Comparison of ENCODE assay signal across 8 cellular contexts in genomic region chr14:72893636-72894322, GRCh38. TPM values are rescaled to one million over a fixed set of nuclear protein-coding genes. Genes with fewer than 3 reads are reported as not detected.
DNase-seq lines count a peak whose midpoint lies in the region; ATAC-seq and TF ChIP-seq lines count a peak whose summit lies in the region.

TSS of gene DPF3 (minus strand) at chr14:72894101. CDS start at chr14:72894088, 13 bp downstream.

- peak; percentile 66 for TF ChIP-seq POLR2A in right lobe of liver (IDR thresholded peaks at IDR 0.05)

- peaks cover 87% of the 10 kb centered on the region for H3K27me3 ChIP-seq in BLaER1
- H3K27me3 ChIP-seq in duodenal mucosa (ENCODE audit: control insufficient read depth in 1 of 2, insufficient read depth in 2 of 2, low read length in 2 of 2), result peaks cover 21 to 40% of the 10 kb centered on the region in 2 donors
- no peaks in the 10 kb centered on the region for H3K27me3 ChIP-seq in right lobe of liver

- H3K9me3 ChIP-seq in BLaER1 (no peaks in the 10 kb centered on the region), duodenal mucosa (ENCODE audit: control insufficient read depth in 1 of 2, low read length in 2 of 2) (no peaks in the 10 kb centered on the region), right lobe of liver (no peaks in the 10 kb centered on the region)

- ATAC-seq in GM19452 (IDR thresholded peaks at IDR 0.05; ENCODE audit: unreplicated experiment) (peak; percentile 97), HG03571 (IDR thresholded peaks at IDR 0.05; ENCODE audit: unreplicated experiment) (peak; percentile 98), right lobe of liver (peak; percentile 93 to 98 (median 96))

- H3K9ac ChIP-seq in BLaER1, result peak within 1 kb of the TSS; percentile 32; the same call in 1 of the 2 replicates
- peak within 1 kb of the TSS; percentile 49 to 69 for H3K9ac ChIP-seq in duodenal mucosa (ENCODE audit: low read depth in 1 of 2, low read length in 2 of 2)

- WGBS in right lobe of liver (ENCODE audit: insufficient coverage, low coverage, low lambda C conversion rate, missing lambda C conversion rate), result 0% methylated on average over 35 of the region's 54 CpGs

- peak; percentile 91 for DNase-seq in NCI-H748 treated with DMSO at 0.1 percent for 48 hours (lab: John Stamatoyannopoulos, UW)
- DNase-seq in activated CD4-positive, alpha-beta T cell treated with anti-CD3 and anti-CD28 coated beads, Interleukin-2, amount 50 U/mL, for 48 hours, result peak; percentile 93 to 94
- peak; percentile 97 to 98 (median 97) for DNase-seq in right lobe of liver
- peak; percentile 93 for DNase-seq in stimulated activated CD4-positive, alpha-beta T cell treated with anti-CD3 and anti-CD28 coated beads, Interleukin-4, amount 100 ng/mL, for 1 hour

- intact Hi-C loops in right lobe of liver (cut with DNase I), result no loop called here

- peak within 1 kb of the TSS; percentile 70 for H3K4me3 ChIP-seq in BLaER1
- peak within 1 kb of the TSS; percentile 72 to 89 for H3K4me3 ChIP-seq in duodenal mucosa (ENCODE audit: low read depth in 1 of 2, low read length in 2 of 2)
- H3K4me3 ChIP-seq in right lobe of liver, result peak within 1 kb of the TSS; percentile 55 to 93 (median 78)

- TF ChIP-seq CTCF in right lobe of liver (IDR thresholded peaks at IDR 0.05), result no peak

- peaks cover 23% of the 10 kb centered on the region for H3K4me1 ChIP-seq in BLaER1
- H3K4me1 ChIP-seq in duodenal mucosa (ENCODE audit: control insufficient read depth in 1 of 2, insufficient read depth in 2 of 2, low read length in 2 of 2), result peaks cover 13 to 28% of the 10 kb centered on the region in 2 donors
- peaks cover 0 to 16% (median 0%) of the 10 kb centered on the region in 4 donors for H3K4me1 ChIP-seq in right lobe of liver

- H4K20me1 ChIP-seq in BLaER1, result peaks cover 43% of the 10 kb centered on the region

- H3K36me3 ChIP-seq in BLaER1 (no peaks in the 10 kb centered on the region), duodenal mucosa (ENCODE audit: control insufficient read depth in 1 of 2, insufficient read depth in 2 of 2, low read length in 2 of 2) (no peaks in the 10 kb centered on the region), right lobe of liver (no peaks in the 10 kb centered on the region)

- peak within 1 kb of the TSS; percentile 98 for H3K4me2 ChIP-seq in BLaER1

- H3K27ac ChIP-seq in BLaER1, result no peak within 1 kb of the TSS
- no peak within 1 kb of the TSS for H3K27ac ChIP-seq in duodenal mucosa (ENCODE audit: low read depth, low read length)
- H3K27ac ChIP-seq in right lobe of liver, result peak within 1 kb of the TSS; percentile 8 to 81 (median 62)

RNA-seq across cellular contexts. Expression of gene DPF3, which starts in this region (rescaled TPM):
- 1 to 10 TPM; 1.2 to 5.7 (median 2.9) TPM for total RNA-seq in right lobe of liver

Comparison
In these comparisons a context has a peak if more than half of its experiments do, and no peak if none do; other contexts are left out.
1. H3K27ac ChIP-seq: peak in right lobe of liver (3 of 3); none in BLaER1 (single experiment) and duodenal mucosa (single experiment).
2. Peak in every context shown above with its lines, with median percentiles within 50 percentile points of each other: H3K4me3 ChIP-seq, ATAC-seq and DNase-seq.